Comparison of ENCODE assay signal across 1 cellular context in the genomic region with DNA sequence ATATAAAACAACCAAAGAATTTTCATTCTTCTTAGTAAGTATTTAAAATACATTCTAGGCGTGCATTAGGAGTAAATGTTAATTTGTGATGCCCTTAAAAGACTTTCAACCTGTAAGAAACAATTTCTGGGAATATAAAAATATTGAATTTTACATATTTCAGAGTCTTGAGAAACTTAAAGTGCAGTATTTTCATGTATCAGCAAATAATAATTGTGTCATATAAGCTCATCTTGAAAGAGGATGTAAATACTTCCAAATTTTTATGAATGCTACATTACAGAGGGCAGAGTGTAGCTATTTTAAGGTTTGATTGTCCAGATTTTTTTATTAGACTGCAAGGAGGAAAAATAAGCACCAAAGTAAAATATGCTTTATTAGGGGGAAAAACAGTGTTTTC.
TF ChIP-seq lines count a peak whose summit lies in the region.

No MANE protein-coding gene starts in this region.

TF ChIP-seq in K562, 482 proteins besides CTCF, POLR2A, EP300 and RAD21 (continued from another document):
- TF ChIP-seq C11orf30 (IDR thresholded peaks at IDR 0.05; ENCODE audit: low read depth) (peak; percentile 65; the same call in 1 of the 2 replicates), NCOA4 (IDR thresholded peaks at IDR 0.05; ENCODE audit: partially characterized antibody) (no peak), ZNF778 (CRISPR knock-in tag; IDR thresholded peaks at IDR 0.05) (no peak), ILF3 (IDR thresholded peaks at IDR 0.05; ENCODE audit: borderline replicate concordance) (no peak), MAFG (tag; conservative IDR thresholded peaks at IDR 0.05) (0 out of 2 replicates have a peak, but pooled peaks have one; percentile 42), RAD51 (IDR thresholded peaks at IDR 0.05; ENCODE audit: borderline replicate concordance, low read depth) (no peak), EHMT2 (IDR thresholded peaks at IDR 0.05) (no peak), ZNF316 (IDR thresholded peaks at IDR 0.05) (peak; percentile 82), KDM2B (CRISPR knock-in tag; IDR thresholded peaks at IDR 0.05) (no peak)
- TF ChIP-seq, protein P1, sequence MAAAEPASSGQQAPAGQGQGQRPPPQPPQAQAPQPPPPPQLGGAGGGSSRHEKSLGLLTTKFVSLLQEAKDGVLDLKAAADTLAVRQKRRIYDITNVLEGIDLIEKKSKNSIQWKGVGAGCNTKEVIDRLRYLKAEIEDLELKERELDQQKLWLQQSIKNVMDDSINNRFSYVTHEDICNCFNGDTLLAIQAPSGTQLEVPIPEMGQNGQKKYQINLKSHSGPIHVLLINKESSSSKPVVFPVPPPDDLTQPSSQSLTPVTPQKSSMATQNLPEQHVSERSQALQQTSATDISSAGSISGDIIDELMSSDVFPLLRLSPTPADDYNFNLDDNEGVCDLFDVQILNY (CRISPR knock-in tag; IDR thresholded peaks at IDR 0.05): no peak
